16 cellular contexts compared by ENCODE assay signal in the genomic region with DNA sequence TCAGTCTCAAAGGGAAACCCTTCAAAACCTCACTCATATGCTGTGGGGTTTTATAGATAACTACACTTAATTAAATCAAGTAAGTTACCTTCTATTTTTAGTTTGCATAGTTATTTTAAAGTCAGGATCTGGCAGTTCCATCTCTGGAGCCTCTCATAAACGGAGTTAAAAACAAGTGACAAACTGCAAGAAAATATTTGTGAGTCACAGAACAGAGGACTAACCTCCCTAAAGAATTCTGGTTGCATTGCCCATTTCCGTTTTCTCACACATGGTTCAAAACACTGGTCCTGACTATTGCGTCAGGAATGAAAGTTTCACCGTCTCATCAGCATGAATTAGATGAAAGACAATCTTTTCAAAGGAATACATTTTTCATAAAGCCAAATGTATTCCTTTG. TPM values are rescaled to one million over a fixed set of nuclear protein-coding genes. Genes with fewer than 3 reads are reported as not detected.
DNase-seq lines count a peak whose midpoint lies in the region; FAIRE-seq and TF ChIP-seq lines count a peak whose summit lies in the region.
"Had no signal": no experiment of that assay in that cellular context is flagged by ENCODE, and none has a peak within 500 bp of the region (broad histone marks: within the 10 kb centered on the region; RNA-seq: fewer than 3 reads in every experiment).

No MANE protein-coding gene starts in this region.

- no peaks in the 10 kb centered on the region for H3K79me2 ChIP-seq in keratinocyte (ENCODE audit: control insufficient read depth, insufficient read depth, low read length)

- peak; percentile 90 for DNase-seq in AG09309 (ENCODE audit: low read depth)
- DNase-seq in LoVo (ENCODE audit: low spot score), result peak; percentile 62
- peak; percentile 65 for DNase-seq in astrocyte of the cerebellum (ENCODE audit: low read depth)
- no peak for DNase-seq in keratinocyte (ENCODE audit: low read depth, low spot score)
- DNase-seq in DMS153 (lab: John Stamatoyannopoulos, UW), result no peak
- DNase-seq in SK-N-DZ (ENCODE audit: low spot score), result no peak
- DNase-seq in endothelial cell (ENCODE audit: low spot score), result no peak
- no peak for DNase-seq in NCI-H2107 treated with DMSO at 0.1 percent for 48 hours (lab: John Stamatoyannopoulos, UW; ENCODE audit: unreplicated experiment)
- DNase-seq: activated CD4-positive, alpha-beta T cell treated with anti-CD3 and anti-CD28 coated beads for 4 hours; activated gamma-delta T cell treated with Interleukin-2 at 50 U/mL for 16 hours; CD4-positive, alpha-beta T cell; dorsolateral prefrontal cortex; midbrain; NCI-H446 treated with DMSO at 0.1 percent for 48 hours; thyroid gland had no signal

- H3K9me3 ChIP-seq in keratinocyte (ENCODE audit: control insufficient read depth, low read depth, low read length), result no peaks in the 10 kb centered on the region
- H3K9me3 ChIP-seq: right atrium auricular region, thyroid gland had no signal

- peak overlapping the region; percentile 27 for H3K4me2 ChIP-seq in keratinocyte (ENCODE audit: control insufficient read depth, extremely low read depth, insufficient read depth, low read depth, low read length)

- no peaks in the 10 kb centered on the region for H3K9me3 Mint-ChIP-seq in endothelial cell (ENCODE audit: unreplicated experiment)
- H3K9me3 Mint-ChIP-seq: CD4-positive, alpha-beta T cell had no signal

- dilution Hi-C loops in keratinocyte (cut with MboI; ENCODE audit: extremely low pct_ligation_motif_present, low sequenced_read_pairs), result no loop called here

- H3K9me1 ChIP-seq in keratinocyte (ENCODE audit: control insufficient read depth, extremely low read depth, insufficient read depth, low read length), result no peaks in the 10 kb centered on the region

- H3K27ac ChIP-seq in keratinocyte (ENCODE audit: control insufficient read depth, insufficient read depth, low read length), result no peak overlapping the region
- H3K27ac ChIP-seq: dorsolateral prefrontal cortex, right atrium auricular region, thyroid gland had no signal

- in situ Hi-C loops in astrocyte of the cerebellum (cut with HindIII; ENCODE audit: low sequenced_read_pairs), result no loop called here

- peak; percentile 70 for FAIRE-seq in keratinocyte (lab: Jason Lieb, UNC)

- no peaks in the 10 kb centered on the region for H3K27me3 ChIP-seq in keratinocyte (ENCODE audit: control insufficient read depth, extremely low read depth, insufficient read depth, low read length)
- H3K27me3 ChIP-seq: right atrium auricular region, thyroid gland had no signal

- no peaks in the 10 kb centered on the region for H3K4me1 ChIP-seq in keratinocyte (ENCODE audit: control insufficient read depth, extremely low read depth, insufficient read depth, low read length)
- H3K4me1 ChIP-seq: right atrium auricular region had no signal

- no peak overlapping the region for H3K27ac Mint-ChIP-seq in endothelial cell (ENCODE audit: unreplicated experiment)
- H3K27ac Mint-ChIP-seq: CD4-positive, alpha-beta T cell had no signal

- H3K36me3 ChIP-seq in keratinocyte (ENCODE audit: control insufficient read depth in 2 of 2, extremely low read depth in 1 of 2, insufficient read depth in 2 of 2, low read length in 2 of 2), result no peaks in the 10 kb centered on the region
- H3K36me3 ChIP-seq: right atrium auricular region, thyroid gland had no signal

- no peaks in the 10 kb centered on the region for H4K20me1 ChIP-seq in keratinocyte (ENCODE audit: control insufficient read depth, extremely low read depth, insufficient read depth, low read length)

- H2AFZ ChIP-seq in keratinocyte (ENCODE audit: control insufficient read depth, low read length), result no peak overlapping the region

- H3K4me3 Mint-ChIP-seq in endothelial cell (ENCODE audit: unreplicated experiment), result no peak overlapping the region
- H3K4me3 Mint-ChIP-seq: CD4-positive, alpha-beta T cell had no signal

- H3K27me3 Mint-ChIP-seq in endothelial cell (ENCODE audit: unreplicated experiment), result peaks cover 3% of the 10 kb centered on the region

- H3K4me3 ChIP-seq in AG09309 (ENCODE audit: control insufficient read depth, low read depth, low read length) (no peak overlapping the region), astrocyte of the cerebellum (ENCODE audit: low read depth, low read length) (no peak overlapping the region), keratinocyte (ENCODE audit: control insufficient read depth in 2 of 3, extremely low read depth in 1 of 3, insufficient read depth in 2 of 3, low read depth in 1 of 3, low read length in 3 of 3) (no peak overlapping the region)
- H3K4me3 ChIP-seq: dorsolateral prefrontal cortex, right atrium auricular region, thyroid gland had no signal

- H3K36me3 Mint-ChIP-seq in endothelial cell (ENCODE audit: low read depth, unreplicated experiment), result no peaks in the 10 kb centered on the region

- H3K4me1 Mint-ChIP-seq in endothelial cell (ENCODE audit: unreplicated experiment), result peaks cover 13% of the 10 kb centered on the region

- no peak overlapping the region for H3K9ac ChIP-seq in keratinocyte (ENCODE audit: control insufficient read depth, extremely low read depth, insufficient read depth, low read length)

- TF ChIP-seq CTCF in AG09309 (IDR thresholded peaks at IDR 0.05; ENCODE audit: control insufficient read depth, insufficient read depth, low read depth, low read length, missing control alignments) (no peak), astrocyte of the cerebellum (IDR thresholded peaks at IDR 0.05; ENCODE audit: low read depth, low read length, missing control alignments) (no peak), keratinocyte (optimal IDR thresholded peaks at IDR 0.05 in 1 of 3, IDR thresholded peaks at IDR 0.05 in 1 of 3, conservative IDR thresholded peaks at IDR 0.05 in 1 of 3; ENCODE audit: extremely low read depth in 1 of 3, insufficient read depth in 2 of 3, low read length in 3 of 3) (no peak), endothelial cell (IDR thresholded peaks at IDR 0.05; ENCODE audit: unreplicated experiment) (no peak)

RNA-seq across cellular contexts. Expression of gene RXFP2, which starts 10.6 kb away (rescaled TPM):
- not detected in 3 replicates for polyA plus RNA-seq in keratinocyte
- not detected for polyA plus RNA-seq in keratinocyte (2011; ENCODE audit: low read depth)
- not detected in 2 replicates for polyA plus RNA-seq in keratinocyte (2011; cell fraction: cytosol; rRNA removed)
- polyA plus RNA-seq in keratinocyte (2011; cell fraction: nucleus; rRNA removed), result not detected in 2 replicates
- polyA plus RNA-seq in keratinocyte (2012; ENCODE audit: low replicate concordance), result not detected in 2 replicates
- not detected in 3 replicates for polyA minus RNA-seq in keratinocyte
- not detected for polyA minus RNA-seq in keratinocyte (2011; cell fraction: cytosol; rRNA and poly(A)+ RNA removed)
- not detected in 2 replicates for polyA minus RNA-seq in keratinocyte (2011; cell fraction: nucleus; rRNA and poly(A)+ RNA removed)
- polyA plus RNA-seq in SK-N-DZ (2014; cell fraction: cytosol; rRNA removed), result not detected in 2 replicates
- polyA plus RNA-seq in SK-N-DZ (2014; cell fraction: nucleus; rRNA removed), result not detected in 2 replicates
- total RNA-seq in endothelial cell (ENCODE audit: unreplicated experiment), result not detected
- total RNA-seq: CD4-positive, alpha-beta T cell; right atrium auricular region had no signal

Comparison
In these comparisons a context has a peak if more than half of its experiments do, and no peak if none do; other contexts are left out.
1. DNase-seq: peak in AG09309 (single experiment), LoVo (single experiment) and astrocyte of the cerebellum (single experiment); none in keratinocyte (single experiment), DMS153 (single experiment), SK-N-DZ (single experiment), endothelial cell (single experiment) and NCI-H2107 treated with DMSO at 0.1 percent for 48 hours (single experiment).